24 cellular contexts compared by ENCODE assay signal in the genomic region with DNA sequence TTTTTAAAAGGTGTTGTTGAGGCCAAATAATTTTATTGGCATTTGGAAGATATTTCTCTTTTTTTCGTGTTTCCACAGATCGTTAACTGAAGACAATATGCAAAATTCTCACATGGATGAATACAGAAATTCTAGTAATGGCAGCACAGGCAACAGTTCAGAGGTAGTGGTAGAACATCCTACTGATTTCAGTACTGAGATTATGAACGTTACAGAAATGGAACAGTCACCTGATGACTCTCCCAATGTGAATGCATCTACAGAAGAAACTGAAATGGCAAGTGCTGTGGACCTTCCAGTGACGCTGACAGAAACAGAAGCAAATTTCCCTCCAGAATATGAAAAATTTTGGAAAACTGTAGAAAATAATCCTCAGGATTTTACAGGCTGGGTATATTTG.
"Had no signal": no experiment of that assay in that cellular context is flagged by ENCODE, and none has a peak within 500 bp of the region (broad histone marks: within the 10 kb centered on the region; RNA-seq: fewer than 3 reads in every experiment).

No MANE protein-coding gene starts in this region.

- H3K9me3 Mint-ChIP-seq: activated naive CD4-positive, alpha-beta T cell treated with anti-CD3 and anti-CD28 coated beads for 36 hours; naive thymus-derived CD8-positive, alpha-beta T cell; T-cell had no signal

- ATAC-seq: body of pancreas; gastroesophageal sphincter; left ventricle myocardium superior; naive thymus-derived CD8-positive, alpha-beta T cell; T-cell; upper lobe of right lung had no signal

- H3K27ac ChIP-seq: body of pancreas, cardiac muscle cell, epithelial cell of prostate, gastroesophageal sphincter, thyroid gland, upper lobe of right lung had no signal

- DNase-seq: activated CD4-positive, alpha-beta T cell treated with anti-CD3 and anti-CD28 coated beads, Interleukin-2, amount 10 ng/mL, durations not matched to agents 7 days and 5 days; activated CD8-positive, alpha-beta memory T cell treated with anti-CD3 and anti-CD28 coated beads for 24 hours; activated CD8-positive, alpha-beta memory T cell treated with anti-CD3 and anti-CD28 coated beads, Interleukin-2, amount 50 U/mL, for 4 hours; activated naive CD4-positive, alpha-beta T cell treated with anti-CD3 and anti-CD28 coated beads for 36 hours; anterior cingulate cortex; body of pancreas; head of caudate nucleus; hypothalamus; left ventricle myocardium superior; mammary epithelial cell; naive thymus-derived CD8-positive, alpha-beta T cell; retina; stimulated activated CD4-positive, alpha-beta T cell treated with anti-CD3 and anti-CD28 coated beads, Interleukin-2, amount 100 ng/mL, for 48 hours; stimulated activated CD8-positive, alpha-beta memory T cell treated with anti-CD3 and anti-CD28 coated beads, Interleukin-4, amount 100 ng/mL, for 48 hours; stimulated activated naive CD4-positive, alpha-beta T cell; substantia nigra; T-cell; thyroid gland; upper lobe of right lung had no signal

- H3K27me3 Mint-ChIP-seq: activated CD4-positive, alpha-beta T cell treated with anti-CD3 and anti-CD28 coated beads, Interleukin-2, amount 10 ng/mL, durations not matched to agents 7 days and 5 days; naive thymus-derived CD8-positive, alpha-beta T cell; progenitor cell of endocrine pancreas; T-cell had no signal

- H3K27ac Mint-ChIP-seq: activated CD4-positive, alpha-beta T cell treated with anti-CD3 and anti-CD28 coated beads, Interleukin-2, amount 10 ng/mL, durations not matched to agents 7 days and 5 days; activated naive CD4-positive, alpha-beta T cell treated with anti-CD3 and anti-CD28 coated beads for 36 hours; mesothelial cell of epicardium; progenitor cell of endocrine pancreas; T-cell had no signal

- H3K4me3 Mint-ChIP-seq: activated CD4-positive, alpha-beta T cell treated with anti-CD3 and anti-CD28 coated beads, Interleukin-2, amount 10 ng/mL, durations not matched to agents 7 days and 5 days; activated naive CD4-positive, alpha-beta T cell treated with anti-CD3 and anti-CD28 coated beads for 36 hours; mesothelial cell of epicardium; naive thymus-derived CD8-positive, alpha-beta T cell; T-cell had no signal
